17 cellular contexts compared by ENCODE assay signal in genomic region chr10:111222961-111223360, GRCh38.
DNase-seq lines count a peak whose midpoint lies in the region; ATAC-seq and TF ChIP-seq lines count a peak whose summit lies in the region.
"Had no signal": no experiment of that assay in that cellular context is flagged by ENCODE, and none has a peak within 500 bp of the region (broad histone marks: within the 10 kb centered on the region; RNA-seq: fewer than 3 reads in every experiment).

No MANE protein-coding gene starts in this region.

- H3K27ac ChIP-seq in esophagus muscularis mucosa (replicated peaks in 1 of 4): no peak overlapping the region
- H3K27ac ChIP-seq: 22Rv1; BLaER1 treated with 17β-estradiol and CSF1 and Interleukin-3, amounts not matched to agents 10 nM and 100 nM had no signal

- no peak for ATAC-seq in GM18909 (IDR thresholded peaks at IDR 0.05; ENCODE audit: poor library complexity, unreplicated experiment)
- ATAC-seq in GM21529 (IDR thresholded peaks at IDR 0.05; ENCODE audit: unreplicated experiment): no peak

- H3K36me3 ChIP-seq in MG63 (no peaks in the 10 kb centered on the region), esophagus muscularis mucosa (no peaks in the 10 kb centered on the region)
- H3K36me3 ChIP-seq: BE2C; BLaER1 treated with 17β-estradiol and CSF1 and Interleukin-3, amounts not matched to agents 10 nM and 100 nM; HAP-1 had no signal

- H3K4me1 ChIP-seq in esophagus muscularis mucosa: no peaks in the 10 kb centered on the region
- H3K4me1 ChIP-seq: BE2C, HAP-1 had no signal

- H3K27me3 ChIP-seq in MG63: no peaks in the 10 kb centered on the region
- peaks cover 0 to 20% (median 0%) of the 10 kb centered on the region in 4 donors for H3K27me3 ChIP-seq in esophagus muscularis mucosa
- H3K27me3 ChIP-seq: BLaER1 treated with 17β-estradiol and CSF1 and Interleukin-3, amounts not matched to agents 10 nM and 100 nM had no signal

- 65% methylated on average over 4 of the region's 4 CpGs for WGBS in esophagus muscularis mucosa

- no peak for TF ChIP-seq EP300 in esophagus muscularis mucosa (IDR thresholded peaks at IDR 0.05)

- H3K4me3 ChIP-seq in MG63: no peak overlapping the region
- H3K4me3 ChIP-seq in esophagus muscularis mucosa: no peak overlapping the region
- H3K4me3 ChIP-seq: BLaER1 treated with 17β-estradiol and CSF1 and Interleukin-3, amounts not matched to agents 10 nM and 100 nM; HAP-1 had no signal

- no peaks in the 10 kb centered on the region for H3K9me3 ChIP-seq in MG63
- peaks cover 0 to 5% (median 0%) of the 10 kb centered on the region in 4 donors for H3K9me3 ChIP-seq in esophagus muscularis mucosa
- H3K9me3 ChIP-seq: BE2C, HAP-1 had no signal

- TF ChIP-seq CTCF in esophagus muscularis mucosa (IDR thresholded peaks at IDR 0.05): no peak

- DNase-seq in DMS 273 (lab: John Stamatoyannopoulos, UW; ENCODE audit: unreplicated experiment): peak; percentile 12
- no peak for DNase-seq in DMS 273 treated with DMSO at 0.1 percent for 48 hours (lab: John Stamatoyannopoulos, UW)
- peak; percentile 48 for DNase-seq in MG63
- peak; percentile 64 for DNase-seq in esophagus muscularis mucosa (ENCODE audit: extremely low spot score)
- DNase-seq in activated CD8-positive, alpha-beta memory T cell treated with anti-CD3 and anti-CD28 coated beads for 24 hours: no peak
- DNase-seq: BE2C; CD4-positive, alpha-beta T cell; CD8-positive, alpha-beta memory T cell; DMS153; DND-41; GOT3; HFFc6 had no signal

- TF ChIP-seq POLR2A in esophagus muscularis mucosa (IDR thresholded peaks at IDR 0.05; ENCODE audit: low read depth): no peak

- intact Hi-C loops in esophagus muscularis mucosa (cut with DNase I): no loop called here

Comparison
In these comparisons a context has a peak if more than half of its experiments do, and no peak if none do; other contexts are left out.
1. DNase-seq: peak in DMS 273 (single experiment), MG63 (single experiment) and esophagus muscularis mucosa (single experiment); none in DMS 273 treated with DMSO at 0.1 percent for 48 hours (single experiment) and activated CD8-positive, alpha-beta memory T cell treated with anti-CD3 and anti-CD28 coated beads for 24 hours (single experiment).